9 cellular contexts compared by ENCODE assay signal in the genomic region with DNA sequence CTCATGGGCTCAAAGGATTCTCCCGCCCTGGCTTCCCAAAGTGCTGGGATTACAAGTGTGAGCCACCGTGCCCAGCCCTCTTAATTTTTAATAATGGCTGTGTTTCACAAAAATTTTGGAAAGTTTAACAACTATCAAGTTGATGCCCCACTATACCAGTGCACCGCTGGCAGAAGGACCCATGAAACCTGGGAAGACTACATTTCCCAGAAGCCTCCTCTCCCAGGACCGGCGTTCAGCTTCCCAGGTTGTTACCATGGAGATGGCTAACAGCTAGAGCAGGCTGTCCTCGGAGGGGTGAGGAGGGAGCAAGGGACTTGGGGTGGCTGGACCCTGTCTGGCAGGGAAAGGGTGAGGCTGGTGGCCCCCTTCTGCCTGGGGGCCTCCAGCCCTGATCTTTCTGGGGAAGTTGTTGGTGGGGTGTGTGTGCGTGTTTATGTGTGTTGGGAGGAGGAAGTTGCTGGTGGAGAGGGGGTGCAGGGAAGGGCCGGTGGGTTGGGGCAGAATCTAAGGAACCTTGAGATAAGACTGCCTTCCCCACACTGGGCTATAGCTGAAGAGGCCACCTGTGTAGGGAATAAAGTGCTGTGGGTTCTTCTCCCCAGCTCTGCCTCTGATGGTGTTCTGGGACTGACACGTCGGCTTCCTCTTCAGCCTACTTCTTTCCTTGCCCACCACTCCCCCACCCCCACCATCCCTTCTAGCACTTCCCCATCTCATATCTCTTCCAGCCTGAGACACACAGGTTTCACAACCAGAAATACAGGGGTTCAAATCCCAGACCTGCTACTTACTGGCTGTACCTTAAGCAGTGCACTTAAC. TPM values are rescaled to one million over a fixed set of nuclear protein-coding genes. Genes with fewer than 3 reads are reported as not detected.
DNase-seq lines count a peak whose midpoint lies in the region; ATAC-seq, FAIRE-seq and TF ChIP-seq lines count a peak whose summit lies in the region.
"Had no signal": no experiment of that assay in that cellular context is flagged by ENCODE, and none has a peak within 500 bp of the region (broad histone marks: within the 10 kb centered on the region; RNA-seq: fewer than 3 reads in every experiment).

A gene with protein sequence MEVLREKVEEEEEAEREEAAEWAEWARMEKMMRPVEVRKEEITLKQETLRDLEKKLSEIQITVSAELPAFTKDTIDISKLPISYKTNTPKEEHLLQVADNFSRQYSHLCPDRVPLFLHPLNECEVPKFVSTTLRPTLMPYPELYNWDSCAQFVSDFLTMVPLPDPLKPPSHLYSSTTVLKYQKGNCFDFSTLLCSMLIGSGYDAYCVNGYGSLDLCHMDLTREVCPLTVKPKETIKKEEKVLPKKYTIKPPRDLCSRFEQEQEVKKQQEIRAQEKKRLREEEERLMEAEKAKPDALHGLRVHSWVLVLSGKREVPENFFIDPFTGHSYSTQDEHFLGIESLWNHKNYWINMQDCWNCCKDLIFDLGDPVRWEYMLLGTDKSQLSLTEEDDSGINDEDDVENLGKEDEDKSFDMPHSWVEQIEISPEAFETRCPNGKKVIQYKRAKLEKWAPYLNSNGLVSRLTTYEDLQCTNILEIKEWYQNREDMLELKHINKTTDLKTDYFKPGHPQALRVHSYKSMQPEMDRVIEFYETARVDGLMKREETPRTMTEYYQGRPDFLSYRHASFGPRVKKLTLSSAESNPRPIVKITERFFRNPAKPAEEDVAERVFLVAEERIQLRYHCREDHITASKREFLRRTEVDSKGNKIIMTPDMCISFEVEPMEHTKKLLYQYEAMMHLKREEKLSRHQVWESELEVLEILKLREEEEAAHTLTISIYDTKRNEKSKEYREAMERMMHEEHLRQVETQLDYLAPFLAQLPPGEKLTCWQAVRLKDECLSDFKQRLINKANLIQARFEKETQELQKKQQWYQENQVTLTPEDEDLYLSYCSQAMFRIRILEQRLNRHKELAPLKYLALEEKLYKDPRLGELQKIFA (plus strand): TSS at position 251 of the 822 bp plus-strand sequence. CDS start 3,144 bp downstream, outside the sequence.

- no peak within 1 kb of the TSS for H3K14ac ChIP-seq in H1 (ENCODE audit: insufficient read length)

- no peaks in the 10 kb centered on the region for H3K79me2 ChIP-seq in H1 (ENCODE audit: control insufficient read depth in 1 of 2, insufficient read depth in 2 of 2, low read length in 2 of 2)

- H4K91ac ChIP-seq in H1 (replicated peaks; ENCODE audit: insufficient read length, low read length) = no peak within 1 kb of the TSS

- TF ChIP-seq RAD21 in H1 (IDR thresholded peaks at IDR 0.05 in 1 of 2, conservative IDR thresholded peaks at IDR 0.05 in 1 of 2; ENCODE audit: low read depth in 2 of 2, low read length in 2 of 2) = no peak

- H2BK15ac ChIP-seq in H1 (ENCODE audit: low read length) = no peak within 1 kb of the TSS

- no peak within 1 kb of the TSS for H2BK5ac ChIP-seq in H1 (ENCODE audit: low read depth, low read length)

- H3K27ac ChIP-seq in H1 (ENCODE audit: low read depth, low read length) = no peak within 1 kb of the TSS

- H3K18ac ChIP-seq in H1 (ENCODE audit: extremely low read depth, low read length) = no peak within 1 kb of the TSS

- ATAC-seq in GM19467 (IDR thresholded peaks at IDR 0.05; ENCODE audit: unreplicated experiment) = no peak

- H3K23me2 ChIP-seq in H1 (ENCODE audit: low read depth, low read length) = 0 out of 2 replicates have a peak, but pooled peaks cover 2% of the 10 kb centered on the region

- H3K4me1 ChIP-seq in H1 (replicated peaks in 1 of 4; ENCODE audit: control insufficient read depth in 3 of 4, insufficient read depth in 4 of 4, low read length in 3 of 4) = no peaks in the 10 kb centered on the region; a peak in 1 of 7 replicates

- H3K27me3 ChIP-seq in H1 (replicated peaks in 1 of 4; ENCODE audit: control insufficient read depth in 3 of 4, extremely low read depth in 1 of 4, insufficient read depth in 3 of 4, low read length in 3 of 4) = no peaks in the 10 kb centered on the region

- H3K36me3 ChIP-seq in H1 (ENCODE audit: control insufficient read depth in 2 of 4, insufficient read depth in 4 of 4, low read length in 3 of 4) = no peaks in the 10 kb centered on the region

- H3K4ac ChIP-seq in H1 (replicated peaks; ENCODE audit: insufficient read length, low read depth, low read length) = no peak within 1 kb of the TSS

- FAIRE-seq in H1 (lab: Jason Lieb, UNC) = peak; percentile 81
- FAIRE-seq: colon had no signal

- H3K4me3 ChIP-seq in H1 (ENCODE audit: extremely low read depth in 1 of 4, insufficient read depth in 2 of 4, low read depth in 3 of 4, low read length in 4 of 4) = peak within 1 kb of the TSS in 1 of 4 experiments; percentile 40; a peak in 3 of 8 replicates

- H4K5ac ChIP-seq in H1 (ENCODE audit: insufficient read length, low read depth, low read length) = no peak within 1 kb of the TSS

- no peak for TF ChIP-seq EP300 in H1 (IDR thresholded peaks at IDR 0.05; ENCODE audit: borderline replicate concordance in 1 of 2, low read depth in 2 of 2, low read length in 2 of 2)

- no peak within 1 kb of the TSS for H2BK20ac ChIP-seq in H1 (ENCODE audit: low read length)

- H2BK120ac ChIP-seq in H1 (replicated peaks; ENCODE audit: low read depth, low read length) = no peak within 1 kb of the TSS

- POLR2A ChIA-PET in H1 (lab: Charles Lee; ENCODE audit: partially characterized antibody) = interaction anchor here (1.0 to 3.4 kb wide), 3 partner anchors 12 to 30 kb away, joined by 3 to 19 read pairs (median 3); no protein-coding TSS in a partner anchor

- no peak for TF ChIP-seq POLR2A in H1 (IDR thresholded peaks at IDR 0.05; ENCODE audit: control extremely low read depth in 1 of 2, low read depth in 2 of 2, low read length in 2 of 2)

- no peak within 1 kb of the TSS for H4K8ac ChIP-seq in H1 (ENCODE audit: extremely low read depth, insufficient read depth, low read length)

- H3K4me2 ChIP-seq in H1 (ENCODE audit: insufficient read depth in 1 of 2, low read depth in 2 of 2, low read length in 2 of 2) = peak within 1 kb of the TSS; percentile 5 to 58; a peak in 2 of 4 replicates

- H3K9ac ChIP-seq in H1 (replicated peaks in 1 of 4; ENCODE audit: extremely low read depth in 1 of 4, low read depth in 3 of 4, low read length in 3 of 4) = no peak within 1 kb of the TSS

- H2BK12ac ChIP-seq in H1 (ENCODE audit: low read depth, low read length) = no peak within 1 kb of the TSS

- H3K9me3 ChIP-seq in H1 (ENCODE audit: insufficient read depth in 2 of 2, low read depth in 1 of 2, low read length in 1 of 2) = no peaks in the 10 kb centered on the region

- TF ChIP-seq CTCF in GM10266 (IDR thresholded peaks at IDR 0.05; ENCODE audit: control insufficient read depth, insufficient read depth, low read depth, missing control alignments) (no peak), H1 (IDR thresholded peaks at IDR 0.05; ENCODE audit: control extremely low read depth in 1 of 3, insufficient read depth in 1 of 3, low read depth in 1 of 3, low read length in 3 of 3) (no peak)

- DNase-seq in A172 (ENCODE audit: low spot score) (peak; percentile 28), GM10266 (ENCODE audit: extremely low spot score) (peak; percentile 66), NAMALWA (ENCODE audit: low spot score) (peak; percentile 75), SKM-1 treated with dmso at 0.1 percent for 144 hours (lab: John Stamatoyannopoulos, UW; ENCODE audit: unreplicated experiment) (peak; percentile 88), H1 (ENCODE audit: low read depth in 1 of 2, low spot score in 2 of 2) (peak; percentile 19 to 64), medulla oblongata (ENCODE audit: extremely low spot score) (peak; percentile 81), amniotic stem cell (lab: John Stamatoyannopoulos, UW) (no peak)

- H3K56ac ChIP-seq in H1 (replicated peaks; ENCODE audit: insufficient read length, low read depth, low read length) = no peak within 1 kb of the TSS

- no peak within 1 kb of the TSS for H3K23ac ChIP-seq in H1 (ENCODE audit: insufficient read length)

- no peaks in the 10 kb centered on the region for H4K20me1 ChIP-seq in H1 (replicated peaks in 1 of 2; ENCODE audit: control insufficient read depth in 1 of 2, insufficient read depth in 2 of 2, low read length in 2 of 2)

- H2AK5ac ChIP-seq in H1 (ENCODE audit: low read depth, low read length) = no peak within 1 kb of the TSS

- H2AFZ ChIP-seq in H1 (ENCODE audit: low read length) = no peak within 1 kb of the TSS

- CTCF ChIA-PET in H1 (lab: Charles Lee; ENCODE audit: partially characterized antibody) = interaction anchor here (1.5 to 3.0 kb wide), 2 partner anchors 24 to 46 kb away, joined by 3 to 12 read pairs; no protein-coding TSS in a partner anchor

- 26% methylated on average over 8 of the region's 10 CpGs; no CpG with 5 or more reads in 1 of the 2 experiments for WGBS in H1 (ENCODE audit: extremely low coverage in 1 of 2, insufficient coverage in 1 of 2, insufficient read length in 1 of 2, insufficient replicate concordance in 2 of 2, low coverage in 1 of 2, low lambda C conversion rate in 2 of 2, missing lambda C conversion rate in 1 of 2), 2 experiments

- no peaks in the 10 kb centered on the region for H3K79me1 ChIP-seq in H1 (ENCODE audit: low read depth, low read length)

TF ChIP-seq in H1, 55 proteins besides CTCF, POLR2A, EP300 and RAD21:
- peak in 1 of 2 experiments; percentile 60; a peak in 1 of 4 replicates for TF ChIP-seq SIN3A (conservative IDR thresholded peaks at IDR 0.05 in 1 of 2, IDR thresholded peaks at IDR 0.05 in 1 of 2; ENCODE audit: low read depth in 1 of 2, low read length in 2 of 2)
- TF ChIP-seq EZH2 (IDR thresholded peaks at IDR 0.05; ENCODE audit: low read depth, low read length, severe bottlenecking) = no peak
- peak; percentile 76 for TF ChIP-seq SIX5 (IDR thresholded peaks at IDR 0.05; ENCODE audit: low read depth, low read length)
TF ChIP-seq in H1: peak in this region for 2.

RNA-seq across cellular contexts. Expression of the gene that starts here (rescaled TPM):
- total RNA-seq in A172 (2014; rRNA removed; shearing (Covaris generic)) = 0.50 TPM in 1 of 2 replicates, not detected in the other
- total RNA-seq in H1 (2021; fragmentation: NEBNext Ultra II Directional; extraction: Animal tissue kit (Norgen Biotek cat#: 25700)) = not detected in 2 replicates
- polyA plus RNA-seq in H1 (2011; rRNA removed) = 0.13 and 0.14 TPM in 2 replicates
- 0.16 TPM for polyA plus RNA-seq in H1 (2011; cell fraction: cytosol; rRNA removed)
- 0.27 TPM for polyA plus RNA-seq in H1 (2011; cell fraction: nucleus; rRNA removed)
- 0.23 to 0.48 TPM (median 0.27 TPM) in 3 of 4 replicates, not detected in the other for polyA plus RNA-seq in H1 (2012, experiment 1 of 2)
- polyA plus RNA-seq in H1 (2012, experiment 2 of 2) = not detected
- polyA plus RNA-seq in H1 (2013, experiment 1 of 2) = 0.06 TPM
- 0.04 TPM for polyA plus RNA-seq in H1 (2013, experiment 2 of 2)
- 0.09 TPM in 1 of 2 replicates, not detected in the other for polyA minus RNA-seq in H1 (2011; rRNA and poly(A)+ RNA removed)
- polyA minus RNA-seq in H1 (2011; cell fraction: cytosol; rRNA and poly(A)+ RNA removed) = not detected
- polyA minus RNA-seq in H1 (2011; cell fraction: nucleus; rRNA and poly(A)+ RNA removed) = not detected

Comparison
In these comparisons a context has a peak if more than half of its experiments do, and no peak if none do; other contexts are left out.
1. Peak in DNase-seq in A172; RNA of the gene not detected or under 1 TPM.
2. Peak in DNase-seq and H3K4me2 ChIP-seq in H1; RNA of the gene not detected or under 1 TPM.